Comparison of ENCODE assay signal across 30 cellular contexts in genomic region chr6:11702796-11703130, GRCh38.
DNase-seq lines count a peak whose midpoint lies in the region; FAIRE-seq and TF ChIP-seq lines count a peak whose summit lies in the region.
"Had no signal": no experiment of that assay in that cellular context is flagged by ENCODE, and none has a peak within 500 bp of the region (broad histone marks: within the 10 kb centered on the region; RNA-seq: fewer than 3 reads in every experiment).

No MANE protein-coding gene starts in this region.

- H3K4me3 ChIP-seq in small intestine (ENCODE audit: low read depth in 1 of 2, low read length in 2 of 2) = no peak overlapping the region
- H3K4me3 ChIP-seq: esophagus squamous epithelium, heart right ventricle, psoas muscle, sigmoid colon, SK-N-MC had no signal

- WGBS in small intestine, 3 donors = 20 to 63% (median 31%) methylated on average over 2 of the region's 2 CpGs

- no peak for FAIRE-seq in small intestine (lab: Jason Lieb, UNC)

- DNase-seq in DMS53 (lab: John Stamatoyannopoulos, UW) (peak; percentile 9), DMS53 treated with DMSO at 0.1 percent for 48 hours (lab: John Stamatoyannopoulos, UW; ENCODE audit: unreplicated experiment) (no peak), NCI-H226 (peak; percentile 11), epithelial cell of prostate (ENCODE audit: low read depth, low spot score) (no peak), small intestine (peak; percentile 87), NAMALWA (ENCODE audit: low spot score) (no peak), NCI-H2029 (lab: John Stamatoyannopoulos, UW) (no peak), GM13976 (ENCODE audit: low spot score) (no peak)
- DNase-seq: activated B cell treated with CpG ODN at 0.5 μM for 24 hours; activated gamma-delta T cell treated with Interleukin-2 at 50 U/mL for 16 hours; activated T-cell treated with anti-CD3 and anti-CD28 coated beads, Interleukin-2, amount 50 U/mL, for 48 hours; Caco-2; DND-41; esophagus squamous epithelium; foreskin melanocyte; GF-D8; heart right ventricle; Karpas-422; midbrain; natural killer cell; NCI-H1048; NCI-H82; psoas muscle; RPMI8226; sigmoid colon; stimulated activated CD4-positive, alpha-beta T cell treated with anti-CD3 and anti-CD28 coated beads, Interleukin-4, amount 100 ng/mL, for 1 hour; T-helper 1 cell had no signal

- peaks cover 0 to 2% of the 10 kb centered on the region in 2 donors for H3K4me1 ChIP-seq in small intestine (ENCODE audit: control insufficient read depth in 2 of 2, insufficient read depth in 1 of 2, low read depth in 1 of 2, low read length in 1 of 2)
- H3K4me1 ChIP-seq: Caco-2, psoas muscle had no signal

- no peaks in the 10 kb centered on the region for H3K27me3 ChIP-seq in small intestine (ENCODE audit: control insufficient read depth in 2 of 2, insufficient read depth in 2 of 2, low read length in 2 of 2)
- H3K27me3 ChIP-seq: esophagus squamous epithelium, heart right ventricle, sigmoid colon had no signal

- TF ChIP-seq CTCF in GM13976 (IDR thresholded peaks at IDR 0.05; ENCODE audit: borderline replicate concordance, control extremely low read depth, extremely low read depth, insufficient read depth, missing control alignments) = no peak

- in situ Hi-C loops in GM13976 (cut with MboI; ENCODE audit: low sequenced_read_pairs, unreplicated experiment) = loop anchor here (25.0 kb wide), 1 partner anchor 310 kb away; the partner anchor contains the start of gene HIVEP1

- H3K9me3 ChIP-seq in small intestine (ENCODE audit: control insufficient read depth, low read depth) = no peaks in the 10 kb centered on the region
- H3K9me3 ChIP-seq: Caco-2, esophagus squamous epithelium, heart right ventricle, psoas muscle, sigmoid colon had no signal

- H3K36me3 ChIP-seq in small intestine (ENCODE audit: control insufficient read depth in 2 of 2, insufficient read depth in 2 of 2, low read length in 2 of 2) = no peaks in the 10 kb centered on the region
- H3K36me3 ChIP-seq: esophagus squamous epithelium, heart right ventricle, sigmoid colon had no signal

- peak overlapping the region; percentile 41 for H3K27ac ChIP-seq in epithelial cell of prostate
- peak overlapping the region in 1 of 2 donors; percentile 24 for H3K27ac ChIP-seq in small intestine (ENCODE audit: low read depth in 1 of 2, low read length in 1 of 2)
- H3K27ac ChIP-seq: 22Rv1, C4-2B, heart right ventricle, psoas muscle, sigmoid colon, SK-N-MC had no signal

Comparison
In these comparisons a context has a peak if more than half of its experiments do, and no peak if none do; other contexts are left out.
1. DNase-seq: peak in DMS53 (single experiment), NCI-H226 (single experiment) and small intestine (single experiment); none in DMS53 treated with DMSO at 0.1 percent for 48 hours (single experiment), epithelial cell of prostate (single experiment), NAMALWA (single experiment), NCI-H2029 (single experiment) and GM13976 (single experiment).